ENCODE assay signal across 8 cellular contexts in the genomic region with DNA sequence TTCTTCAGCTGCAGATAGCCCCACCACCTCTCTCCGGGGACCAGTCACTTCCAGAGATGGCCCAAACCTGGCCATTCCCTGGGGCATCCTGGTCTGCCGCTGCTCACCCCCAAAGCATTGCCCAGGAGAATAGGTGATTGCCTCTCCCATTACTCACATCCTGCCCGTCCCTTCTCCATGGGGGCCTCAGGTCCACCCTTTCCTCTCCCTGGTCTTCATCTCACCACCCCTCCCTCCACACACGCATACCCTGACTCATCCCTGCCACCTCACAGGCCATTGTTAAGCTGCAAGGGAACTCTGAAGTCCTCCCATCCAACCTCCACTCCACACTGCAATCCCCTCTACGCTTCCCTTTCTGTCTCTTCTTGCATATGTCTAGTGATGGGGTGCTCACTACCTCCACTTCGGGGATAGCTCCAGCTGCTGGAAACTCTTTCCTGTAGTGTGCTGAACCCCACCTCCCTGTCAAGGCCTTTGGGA. TPM values are rescaled to one million over a fixed set of nuclear protein-coding genes. Genes with fewer than 3 reads are reported as not detected.
DNase-seq lines count a peak whose midpoint lies in the region; ATAC-seq, FAIRE-seq and TF ChIP-seq lines count a peak whose summit lies in the region.

A gene with protein sequence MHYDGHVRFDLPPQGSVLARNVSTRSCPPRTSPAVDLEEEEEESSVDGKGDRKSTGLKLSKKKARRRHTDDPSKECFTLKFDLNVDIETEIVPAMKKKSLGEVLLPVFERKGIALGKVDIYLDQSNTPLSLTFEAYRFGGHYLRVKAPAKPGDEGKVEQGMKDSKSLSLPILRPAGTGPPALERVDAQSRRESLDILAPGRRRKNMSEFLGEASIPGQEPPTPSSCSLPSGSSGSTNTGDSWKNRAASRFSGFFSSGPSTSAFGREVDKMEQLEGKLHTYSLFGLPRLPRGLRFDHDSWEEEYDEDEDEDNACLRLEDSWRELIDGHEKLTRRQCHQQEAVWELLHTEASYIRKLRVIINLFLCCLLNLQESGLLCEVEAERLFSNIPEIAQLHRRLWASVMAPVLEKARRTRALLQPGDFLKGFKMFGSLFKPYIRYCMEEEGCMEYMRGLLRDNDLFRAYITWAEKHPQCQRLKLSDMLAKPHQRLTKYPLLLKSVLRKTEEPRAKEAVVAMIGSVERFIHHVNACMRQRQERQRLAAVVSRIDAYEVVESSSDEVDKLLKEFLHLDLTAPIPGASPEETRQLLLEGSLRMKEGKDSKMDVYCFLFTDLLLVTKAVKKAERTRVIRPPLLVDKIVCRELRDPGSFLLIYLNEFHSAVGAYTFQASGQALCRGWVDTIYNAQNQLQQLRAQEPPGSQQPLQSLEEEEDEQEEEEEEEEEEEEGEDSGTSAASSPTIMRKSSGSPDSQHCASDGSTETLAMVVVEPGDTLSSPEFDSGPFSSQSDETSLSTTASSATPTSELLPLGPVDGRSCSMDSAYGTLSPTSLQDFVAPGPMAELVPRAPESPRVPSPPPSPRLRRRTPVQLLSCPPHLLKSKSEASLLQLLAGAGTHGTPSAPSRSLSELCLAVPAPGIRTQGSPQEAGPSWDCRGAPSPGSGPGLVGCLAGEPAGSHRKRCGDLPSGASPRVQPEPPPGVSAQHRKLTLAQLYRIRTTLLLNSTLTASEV (minus strand): TSS at position 188 of the 483 bp plus-strand sequence. CDS start 14,096 bp downstream, outside the sequence.

- H3K36me3 ChIP-seq in BLaER1, result no peaks in the 10 kb centered on the region
- H3K36me3 ChIP-seq in Karpas-422 (ENCODE audit: insufficient read depth, low read length), result no peaks in the 10 kb centered on the region
- peaks cover 6% of the 10 kb centered on the region for H3K36me3 ChIP-seq in bronchial epithelial cell (ENCODE audit: control insufficient read depth, insufficient read depth, low read length)

- H3K9me3 ChIP-seq in BLaER1, result no peaks in the 10 kb centered on the region
- no peaks in the 10 kb centered on the region for H3K9me3 ChIP-seq in Karpas-422 (ENCODE audit: low read length)

- H3K4me3 ChIP-seq in BLaER1 (peak within 1 kb of the TSS; percentile 75), Karpas-422 (ENCODE audit: low read length) (peak within 1 kb of the TSS; percentile 50; the same call in 1 of the 2 replicates), bronchial epithelial cell (ENCODE audit: low read depth, low read length) (peak within 1 kb of the TSS; percentile 98)

- peak within 1 kb of the TSS; percentile 99 for H3K4me2 ChIP-seq in BLaER1
- peak within 1 kb of the TSS; percentile 66 for H3K4me2 ChIP-seq in Karpas-422 (ENCODE audit: low read depth, low read length, poor library complexity, severe bottlenecking)

- DNase-seq in Karpas-422, result no peak
- peak; percentile 98 for DNase-seq in bronchial epithelial cell (ENCODE audit: low read depth)
- no peak for DNase-seq in left colon
- DNase-seq in epidermal melanocyte (ENCODE audit: insufficient read length, low spot score), result no peak
- DNase-seq in 8988T, result no peak

- no peak within 1 kb of the TSS for H2AFZ ChIP-seq in Karpas-422 (ENCODE audit: low read length)

- TF ChIP-seq CTCF in bronchial epithelial cell (IDR thresholded peaks at IDR 0.05; ENCODE audit: insufficient read depth, low read length, severe bottlenecking), result no peak

- peak; percentile 50 for FAIRE-seq in bronchial epithelial cell (lab: Jason Lieb, UNC)

- ATAC-seq in left colon, result no peak
- no peak for ATAC-seq in HG02870 (IDR thresholded peaks at IDR 0.05; ENCODE audit: unreplicated experiment)

- H4K20me1 ChIP-seq in BLaER1, result peaks cover 22% of the 10 kb centered on the region; the same call in 1 of the 2 replicates
- no peaks in the 10 kb centered on the region; the same call in 1 of the 2 replicates for H4K20me1 ChIP-seq in Karpas-422 (ENCODE audit: insufficient read depth, low read depth, low read length)

- H3K27me3 ChIP-seq in BLaER1 (peaks cover 17% of the 10 kb centered on the region), Karpas-422 (ENCODE audit: low read length) (no peaks in the 10 kb centered on the region), bronchial epithelial cell (ENCODE audit: control insufficient read depth, insufficient read depth, low read length) (no peaks in the 10 kb centered on the region)

- H3K4me1 ChIP-seq in BLaER1, result peaks cover 63% of the 10 kb centered on the region
- H3K4me1 ChIP-seq in Karpas-422 (ENCODE audit: low read length), result peaks cover 10% of the 10 kb centered on the region

- H3K79me2 ChIP-seq in Karpas-422 (ENCODE audit: low read length), result no peaks in the 10 kb centered on the region

- H3K9ac ChIP-seq in BLaER1 (peak within 1 kb of the TSS; percentile 79), Karpas-422 (ENCODE audit: low read length) (0 out of 2 replicates have a peak within 1 kb of the TSS, but pooled peaks have one; percentile 26)

- H3K9me2 ChIP-seq in Karpas-422 (replicated peaks; ENCODE audit: insufficient read depth, low read length), result no peaks in the 10 kb centered on the region

- intact Hi-C loops in left colon (cut with DNase I, micrococcal nuclease), result no loop called here

- H3K27ac ChIP-seq in BLaER1, result peak within 1 kb of the TSS; percentile 83
- no peak within 1 kb of the TSS for H3K27ac ChIP-seq in Karpas-422 (ENCODE audit: low read length)
- no peak within 1 kb of the TSS for H3K27ac ChIP-seq in temporal lobe (ENCODE audit: low read depth, low read length)

RNA-seq across cellular contexts. Expression of the gene that starts here (rescaled TPM):
- total RNA-seq in Karpas-422 (2014; rRNA removed; shearing (Covaris generic); ENCODE audit: low replicate concordance), result 0.25 TPM in 1 of 2 replicates, not detected in the other
- total RNA-seq in bronchial epithelial cell (42.9 and 45.2 TPM in 2 replicates), left colon (10 to 100 TPM; 14.1 to 22.3 TPM), temporal lobe (20.7 TPM)

Comparison
In these comparisons a context has a peak if more than half of its experiments do, and no peak if none do; other contexts are left out.
1. RNA of the gene that starts here (total RNA-seq): 42.9 to 45.2 TPM in bronchial epithelial cell, 14.1 to 22.3 TPM in left colon and 20.7 TPM in temporal lobe (single experiment); 0.25 TPM in Karpas-422; every median in the first group is over 10 times any median in the second.
2. Peak in every context shown above with its lines, with median percentiles within 50 percentile points of each other: H3K4me3 ChIP-seq.